ENCODE assay signal across 15 cellular contexts in the genomic region with DNA sequence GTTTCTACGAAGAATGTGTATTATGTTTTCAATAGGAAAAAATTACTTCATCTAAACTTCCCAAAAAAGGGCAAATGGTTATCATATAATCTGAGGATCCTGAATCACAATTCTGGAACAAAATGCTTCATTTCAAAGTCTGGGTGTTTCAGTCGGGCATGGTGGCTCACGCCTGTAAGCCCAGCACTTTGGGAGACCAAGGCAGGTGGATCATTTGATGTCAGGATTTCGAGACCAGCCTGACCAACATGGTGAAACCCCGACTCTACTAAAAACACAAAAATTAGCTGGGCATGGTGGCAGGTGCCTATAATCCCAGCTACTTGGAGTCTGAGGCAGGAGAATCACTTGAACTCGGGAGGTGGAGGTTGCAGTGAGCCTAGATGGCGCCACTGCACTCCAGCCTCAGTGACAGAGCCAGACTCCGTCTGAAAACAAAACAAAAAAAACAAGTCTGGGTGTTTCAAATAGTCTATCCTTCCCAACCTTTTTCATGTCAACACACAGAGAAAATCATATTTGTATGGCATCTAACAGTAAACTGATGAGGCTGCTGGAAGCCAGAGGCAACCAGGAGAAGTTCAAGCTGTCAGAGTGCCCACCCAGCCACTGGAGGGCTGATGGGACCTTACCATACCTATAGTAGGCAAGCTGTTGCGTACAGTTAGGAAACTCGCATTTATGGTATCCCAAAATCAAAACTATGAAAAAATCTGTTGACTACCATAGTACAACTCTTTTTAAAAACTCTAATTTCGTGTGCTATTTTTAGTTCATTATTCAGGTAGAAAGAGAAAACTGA. TPM values are rescaled to one million over a fixed set of nuclear protein-coding genes. Genes with fewer than 3 reads are reported as not detected.
DNase-seq lines count a peak whose midpoint lies in the region; ATAC-seq and TF ChIP-seq lines count a peak whose summit lies in the region.
"Had no signal": no experiment of that assay in that cellular context is flagged by ENCODE, and none has a peak within 500 bp of the region (broad histone marks: within the 10 kb centered on the region; RNA-seq: fewer than 3 reads in every experiment).

No MANE protein-coding gene starts in this region.

- H3K27me3 Mint-ChIP-seq in osteocyte (ENCODE audit: unreplicated experiment) = no peaks in the 10 kb centered on the region
- no peaks in the 10 kb centered on the region for H3K27me3 Mint-ChIP-seq in CD4-positive, alpha-beta memory T cell

- no peak overlapping the region for H3K9ac ChIP-seq in mammary epithelial cell (ENCODE audit: insufficient read depth, low read length)

- dilution Hi-C loops in mammary epithelial cell (cut with HindIII; ENCODE audit: low sequenced_read_pairs) = no loop called here

- peaks cover 9% of the 10 kb centered on the region for H3K36me3 Mint-ChIP-seq in osteocyte (ENCODE audit: unreplicated experiment)
- peaks cover 20 to 28% of the 10 kb centered on the region in 2 donors for H3K36me3 Mint-ChIP-seq in CD4-positive, alpha-beta memory T cell

- H3K4me3 ChIP-seq in mammary epithelial cell (replicated peaks in 1 of 3; ENCODE audit: insufficient read depth in 1 of 3, low read depth in 2 of 3, low read length in 3 of 3) (no peak overlapping the region), breast epithelium (no peak overlapping the region), brain microvascular endothelial cell (ENCODE audit: low read depth, low read length) (no peak overlapping the region)
- no peak overlapping the region for H3K4me3 ChIP-seq in CD4-positive, alpha-beta memory T cell (ENCODE audit: low read length in 2 of 2)
- H3K4me3 ChIP-seq: esophagus squamous epithelium, mucosa of descending colon, prostate gland, vagina had no signal

- H3K27ac ChIP-seq in mammary epithelial cell (ENCODE audit: insufficient read depth, low read depth, low read length) (no peak overlapping the region), breast epithelium (no peak overlapping the region), brain microvascular endothelial cell (no peak overlapping the region)
- H3K27ac ChIP-seq in CD4-positive, alpha-beta memory T cell (ENCODE audit: low read depth, low read length) = no peak overlapping the region
- H3K27ac ChIP-seq: esophagus squamous epithelium, prostate gland, vagina had no signal

- DNase-seq in mammary epithelial cell (no peak), breast epithelium (ENCODE audit: low spot score in 2 of 2) (no peak), NCI-H1694 treated with DMSO at 0.1 percent for 48 hours (lab: John Stamatoyannopoulos, UW) (peak; percentile 60), brain microvascular endothelial cell (no peak), osteocyte (ENCODE audit: extremely low spot score, unreplicated experiment) (no peak), NCI-H2196 (lab: John Stamatoyannopoulos, UW; ENCODE audit: unreplicated experiment) (no peak)
- DNase-seq in CD4-positive, alpha-beta memory T cell = no peak
- DNase-seq: esophagus squamous epithelium had no signal

- H3K27me3 ChIP-seq in mammary epithelial cell (ENCODE audit: insufficient read depth, low read length) (no peaks in the 10 kb centered on the region), breast epithelium (no peaks in the 10 kb centered on the region), brain microvascular endothelial cell (replicated peaks) (no peaks in the 10 kb centered on the region)
- no peaks in the 10 kb centered on the region for H3K27me3 ChIP-seq in CD4-positive, alpha-beta memory T cell (ENCODE audit: insufficient read depth, low read length)
- H3K27me3 ChIP-seq: esophagus squamous epithelium, vagina had no signal

- H3K4me1 ChIP-seq in mammary epithelial cell (ENCODE audit: insufficient read depth, low read length) (no peaks in the 10 kb centered on the region), breast epithelium (no peaks in the 10 kb centered on the region)
- H3K4me1 ChIP-seq in CD4-positive, alpha-beta memory T cell (ENCODE audit: insufficient read depth, low read length) = no peaks in the 10 kb centered on the region
- H3K4me1 ChIP-seq: esophagus squamous epithelium, prostate gland, vagina had no signal

- 79% methylated on average over 11 of the region's 11 CpGs for WGBS in mammary epithelial cell (ENCODE audit: low coverage, missing lambda C conversion rate)

- no peak for TF ChIP-seq POLR2A in breast epithelium (IDR thresholded peaks at IDR 0.05)

- H3K36me3 ChIP-seq in mammary epithelial cell (ENCODE audit: insufficient read depth, low read length) (no peaks in the 10 kb centered on the region), breast epithelium (no peaks in the 10 kb centered on the region), brain microvascular endothelial cell (replicated peaks) (peaks cover 7% of the 10 kb centered on the region)
- peaks cover 1% of the 10 kb centered on the region for H3K36me3 ChIP-seq in CD4-positive, alpha-beta memory T cell (ENCODE audit: insufficient read depth, low read length)
- H3K36me3 ChIP-seq: prostate gland, vagina had no signal

- H3K9me3 Mint-ChIP-seq in osteocyte (ENCODE audit: unreplicated experiment) = no peaks in the 10 kb centered on the region
- no peaks in the 10 kb centered on the region for H3K9me3 Mint-ChIP-seq in CD4-positive, alpha-beta memory T cell
- H3K9me3 Mint-ChIP-seq: activated naive CD4-positive, alpha-beta T cell treated with anti-CD3 and anti-CD28 coated beads, Interleukin-2, amount 50 U/mL, for 72 hours; stimulated activated effector memory CD8-positive, alpha-beta T cell treated with anti-CD3 and anti-CD28 coated beads, Interleukin-12 subunit alpha, Interleukin-12 subunit beta, amount 100 ng/mL, for 72 hours; T-helper 1 cell treated with Interleukin-12 subunit alpha and Interleukin-12 subunit beta and Interleukin-4 antibody, amounts not matched to agents 30 μg/mL and 1 μg/mL, for 36 hours had no signal

- no peak overlapping the region for H3K4me3 Mint-ChIP-seq in osteocyte (ENCODE audit: unreplicated experiment)
- H3K4me3 Mint-ChIP-seq in CD4-positive, alpha-beta memory T cell = peak overlapping the region in 1 of 8 donors; percentile 31
- H3K4me3 Mint-ChIP-seq: stimulated activated effector memory CD8-positive, alpha-beta T cell treated with anti-CD3 and anti-CD28 coated beads, Interleukin-12 subunit alpha, Interleukin-12 subunit beta, amount 100 ng/mL, for 72 hours; T-helper 1 cell treated with Interleukin-12 subunit alpha and Interleukin-12 subunit beta and Interleukin-4 antibody, amounts not matched to agents 30 μg/mL and 1 μg/mL, for 36 hours had no signal

- H3K9me3 ChIP-seq in mammary epithelial cell (replicated peaks; ENCODE audit: insufficient read depth, low read length) (no peaks in the 10 kb centered on the region), breast epithelium (no peaks in the 10 kb centered on the region)
- no peaks in the 10 kb centered on the region for H3K9me3 ChIP-seq in CD4-positive, alpha-beta memory T cell (ENCODE audit: control insufficient read depth in 1 of 2, low read length in 2 of 2)
- H3K9me3 ChIP-seq: esophagus squamous epithelium, mucosa of descending colon, prostate gland, vagina had no signal

- POLR2A ChIA-PET in CD4-positive, alpha-beta memory T cell (lab: Charles Lee; ENCODE audit: partially characterized antibody) = no interaction called here

- no peak for ATAC-seq in HG02610 (IDR thresholded peaks at IDR 0.05; ENCODE audit: unreplicated experiment)
- ATAC-seq: activated naive CD4-positive, alpha-beta T cell treated with anti-CD3 and anti-CD28 coated beads, Interleukin-2, amount 50 U/mL, for 72 hours; mucosa of descending colon; stimulated activated effector memory CD8-positive, alpha-beta T cell treated with anti-CD3 and anti-CD28 coated beads, Interleukin-12 subunit alpha, Interleukin-12 subunit beta, amount 100 ng/mL, for 72 hours had no signal

- no peak overlapping the region for H2AFZ ChIP-seq in mammary epithelial cell (ENCODE audit: low read depth, low read length)

- BruUV-seq in mammary epithelial cell (replicated peaks; lab: Mats Ljungman, UMichigan) = no TSS peak

- no peak overlapping the region for H3K4me2 ChIP-seq in mammary epithelial cell (ENCODE audit: insufficient read depth, low read depth, low read length)

- CTCF ChIA-PET in mammary epithelial cell (lab: Charles Lee; ENCODE audit: low non-redundant PET) = no interaction called here
- CTCF ChIA-PET in CD4-positive, alpha-beta memory T cell (lab: Charles Lee; ENCODE audit: partially characterized antibody) = interaction anchor here (1.0 to 5.2 kb wide), 4 partner anchors 9 to 38 kb away, joined by 3 to 25 read pairs (median 4); no protein-coding TSS in a partner anchor

- no peaks in the 10 kb centered on the region for H4K20me1 ChIP-seq in mammary epithelial cell (ENCODE audit: insufficient read depth, low read length)

- H3K27ac Mint-ChIP-seq in osteocyte (ENCODE audit: unreplicated experiment) = no peak overlapping the region
- H3K27ac Mint-ChIP-seq in CD4-positive, alpha-beta memory T cell = no peak overlapping the region
- H3K27ac Mint-ChIP-seq: activated naive CD4-positive, alpha-beta T cell treated with anti-CD3 and anti-CD28 coated beads, Interleukin-2, amount 50 U/mL, for 72 hours; stimulated activated effector memory CD8-positive, alpha-beta T cell treated with anti-CD3 and anti-CD28 coated beads, Interleukin-12 subunit alpha, Interleukin-12 subunit beta, amount 100 ng/mL, for 72 hours; T-helper 1 cell treated with Interleukin-12 subunit alpha and Interleukin-12 subunit beta and Interleukin-4 antibody, amounts not matched to agents 30 μg/mL and 1 μg/mL, for 36 hours had no signal

- peaks cover 2% of the 10 kb centered on the region for H3K79me2 ChIP-seq in mammary epithelial cell (ENCODE audit: insufficient read depth, low read length)

- in situ Hi-C loops in mammary epithelial cell (cut with MboI; ENCODE audit: low sequenced_read_pairs in 2 of 2) = no loop called here
- in situ Hi-C loops in brain microvascular endothelial cell (cut with HindIII; ENCODE audit: low pct_ligation_motif_present, low sequenced_read_pairs) = no loop called here

- intact Hi-C loops in mammary epithelial cell (cut with micrococcal nuclease) (no loop called here), breast epithelium (cut with DNase I; ENCODE audit: low total_unique reads) (no loop called here)
- intact Hi-C loops in CD4-positive, alpha-beta memory T cell (cut with micrococcal nuclease) = no loop called here

- no peaks in the 10 kb centered on the region for H3K4me1 Mint-ChIP-seq in osteocyte (ENCODE audit: unreplicated experiment)
- H3K4me1 Mint-ChIP-seq in CD4-positive, alpha-beta memory T cell = peaks cover 0 to 6% (median 4%) of the 10 kb centered on the region in 4 donors
- H3K4me1 Mint-ChIP-seq: stimulated activated effector memory CD8-positive, alpha-beta T cell treated with anti-CD3 and anti-CD28 coated beads, Interleukin-12 subunit alpha, Interleukin-12 subunit beta, amount 100 ng/mL, for 72 hours had no signal

- TF ChIP-seq CTCF in mammary epithelial cell (conservative IDR thresholded peaks at IDR 0.05 in 1 of 2, IDR thresholded peaks at IDR 0.05 in 1 of 2; ENCODE audit: extremely low read depth in 1 of 2, insufficient read depth in 1 of 2, low read depth in 1 of 2, low read length in 2 of 2) = peak; percentile 15 to 34
- no peak for TF ChIP-seq CTCF in breast epithelium (IDR thresholded peaks at IDR 0.05)
- peak; percentile 42 for TF ChIP-seq CTCF in brain microvascular endothelial cell (IDR thresholded peaks at IDR 0.05; ENCODE audit: low read depth, low read length, missing control alignments)
- peak; percentile 31 for TF ChIP-seq CTCF in osteocyte (IDR thresholded peaks at IDR 0.05)

RNA-seq across cellular contexts. Expression of a gene that starts 14.6 kb away (rescaled TPM):
- total RNA-seq in mammary epithelial cell (10 to 100 TPM; 38.8 to 58.5 TPM), breast epithelium (10 to 100 TPM; 44.9 to 59.1 (median 45.1) TPM), osteocyte (43.6 and 48.8 TPM in 2 replicates)
- polyA plus RNA-seq in mammary epithelial cell = 18.7 TPM
- 68.7 TPM for polyA minus RNA-seq in mammary epithelial cell
- total RNA-seq in CD4-positive, alpha-beta memory T cell = 10 to 100 TPM; 34.9 to 37.0 TPM
- polyA plus RNA-seq in CD4-positive, alpha-beta memory T cell = 10 to 100 TPM; 16.1 to 19.3 TPM

RNA-seq across cellular contexts. Expression of a gene that starts 45.2 kb away (rescaled TPM):
- 100 to 1,000 TPM in 1 of 2 donors, 10 to 100 TPM in 1; 47.2 to 107 TPM for total RNA-seq in mammary epithelial cell
- 71.0 TPM for polyA plus RNA-seq in mammary epithelial cell
- polyA minus RNA-seq in mammary epithelial cell = 51.1 TPM
- 10 to 100 TPM; 57.4 to 72.6 (median 71.0) TPM for total RNA-seq in breast epithelium
- total RNA-seq in osteocyte = 85.6 and 90.7 TPM in 2 replicates
- total RNA-seq in CD4-positive, alpha-beta memory T cell = 10 to 100 TPM; 58.3 to 61.7 TPM
- polyA plus RNA-seq in CD4-positive, alpha-beta memory T cell = 10 to 100 TPM; 53.3 to 55.9 TPM

Comparison
In these comparisons a context has a peak if more than half of its experiments do, and no peak if none do; other contexts are left out.
1. CTCF ChIP-seq: peak in mammary epithelial cell (2 of 2), brain microvascular endothelial cell (single experiment) and osteocyte (single experiment); none in breast epithelium (0 of 3).